In the genomic region with DNA sequence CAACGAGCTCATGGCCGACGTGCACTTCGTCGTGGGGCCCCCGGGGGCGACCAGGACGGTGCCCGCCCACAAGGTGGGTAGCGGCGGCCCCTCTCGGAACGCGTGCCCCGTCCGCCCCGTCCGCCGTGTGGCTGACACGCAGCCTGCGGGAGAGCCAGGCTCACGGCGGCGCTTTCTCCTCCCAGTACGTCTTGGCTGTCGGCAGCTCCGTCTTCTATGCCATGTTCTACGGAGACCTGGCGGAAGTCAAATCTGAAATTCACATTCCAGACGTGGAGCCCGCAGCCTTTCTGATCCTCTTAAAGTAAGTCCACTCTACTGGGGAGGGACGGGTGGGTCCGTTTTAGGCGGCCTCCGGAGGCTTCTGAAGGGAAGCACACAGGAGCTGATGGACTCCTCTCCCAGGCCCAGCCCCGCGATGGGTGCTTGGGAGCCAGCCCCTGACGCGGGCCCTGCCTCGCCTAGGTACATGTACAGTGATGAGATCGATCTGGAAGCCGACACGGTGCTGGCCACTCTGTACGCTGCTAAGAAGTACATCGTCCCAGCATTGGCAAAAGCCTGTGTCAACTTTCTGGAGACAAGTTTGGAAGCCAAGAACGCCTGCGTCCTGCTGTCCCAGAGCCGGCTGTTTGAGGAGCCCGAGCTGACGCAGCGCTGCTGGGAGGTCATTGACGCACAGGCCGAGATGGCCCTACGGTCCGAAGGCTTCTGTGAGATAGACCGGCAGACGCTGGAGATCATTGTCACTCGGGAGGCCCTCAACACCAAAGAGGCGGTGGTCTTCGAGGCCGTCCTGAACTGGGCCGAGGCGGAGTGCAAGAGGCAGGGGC, we compare ENCODE assay signal across 9 cellular contexts. TPM values are rescaled to one million over a fixed set of nuclear protein-coding genes. Genes with fewer than 3 reads are reported as not detected.
DNase-seq lines count a peak whose midpoint lies in the region; ATAC-seq and FAIRE-seq lines count a peak whose summit lies in the region.
"Had no signal": no experiment of that assay in that cellular context is flagged by ENCODE, and none has a peak within 500 bp of the region (broad histone marks: within the 10 kb centered on the region; RNA-seq: fewer than 3 reads in every experiment).

No MANE protein-coding gene starts in this region.

- no CpG with 5 or more reads among the region's 63 CpGs for WGBS in iPS DF 6.9 (ENCODE audit: insufficient coverage, insufficient read length)
- 34 to 48% (median 46%) methylated on average over 63 of the region's 63 CpGs for WGBS in small intestine, 3 donors

- no peak for FAIRE-seq in small intestine (lab: Jason Lieb, UNC)
- FAIRE-seq: A204.1 had no signal

- no peaks in the 10 kb centered on the region for H3K9me3 ChIP-seq in iPS DF 6.9 (ENCODE audit: control insufficient read depth, insufficient read depth, low read length)
- H3K9me3 ChIP-seq in small intestine (ENCODE audit: control insufficient read depth, low read depth) = no peaks in the 10 kb centered on the region

- H3K4me3 ChIP-seq in iPS DF 6.9 (ENCODE audit: low read length) (peak overlapping the region; percentile 47), small intestine (ENCODE audit: low read depth in 1 of 2, low read length in 2 of 2) (peak overlapping the region; percentile 70 to 83)

- H3K4me1 Mint-ChIP-seq in activated T-cell treated with anti-CD3 and anti-CD28 coated beads, Interleukin-2, amount 50 U/mL, for 72 hours (ENCODE audit: low read depth) = peaks cover 25% of the 10 kb centered on the region

- peaks cover 4% of the 10 kb centered on the region; the same call in 1 of the 2 replicates for H3K4me1 ChIP-seq in iPS DF 6.9 (ENCODE audit: control insufficient read depth, insufficient read depth, low read length)
- H3K4me1 ChIP-seq in small intestine (ENCODE audit: control insufficient read depth in 2 of 2, insufficient read depth in 1 of 2, low read depth in 1 of 2, low read length in 1 of 2) = peaks cover 0 to 6% of the 10 kb centered on the region in 2 donors

- H3K27me3 ChIP-seq in iPS DF 6.9 (ENCODE audit: control insufficient read depth, insufficient read depth, low read length) = no peaks in the 10 kb centered on the region
- no peaks in the 10 kb centered on the region for H3K27me3 ChIP-seq in small intestine (ENCODE audit: control insufficient read depth in 2 of 2, insufficient read depth in 2 of 2, low read length in 2 of 2)

- no peak overlapping the region for H3K27ac Mint-ChIP-seq in activated T-cell treated with anti-CD3 and anti-CD28 coated beads, Interleukin-2, amount 50 U/mL, for 72 hours

- no peaks in the 10 kb centered on the region for H3K9me3 Mint-ChIP-seq in activated T-cell treated with anti-CD3 and anti-CD28 coated beads, Interleukin-2, amount 50 U/mL, for 72 hours

- peak overlapping the region; percentile 70 to 77 for H3K4me3 Mint-ChIP-seq in activated T-cell treated with anti-CD3 and anti-CD28 coated beads, Interleukin-2, amount 50 U/mL, for 72 hours

- no peaks in the 10 kb centered on the region for H3K27me3 Mint-ChIP-seq in activated T-cell treated with anti-CD3 and anti-CD28 coated beads, Interleukin-2, amount 50 U/mL, for 72 hours (ENCODE audit: low read depth)

- H3K36me3 Mint-ChIP-seq in activated T-cell treated with anti-CD3 and anti-CD28 coated beads, Interleukin-2, amount 50 U/mL, for 72 hours (ENCODE audit: insufficient read depth in 2 of 2) = peaks cover 0 to 7% of the 10 kb centered on the region in 2 donors

- no peak overlapping the region for H3K27ac ChIP-seq in iPS DF 6.9 (ENCODE audit: low read length)
- peak overlapping the region; percentile 90 to 96 for H3K27ac ChIP-seq in small intestine (ENCODE audit: low read depth in 1 of 2, low read length in 1 of 2)

- no peaks in the 10 kb centered on the region; the same call in 1 of the 2 replicates for H3K36me3 ChIP-seq in iPS DF 6.9 (ENCODE audit: control insufficient read depth, insufficient read depth, low read length)
- peaks cover 0 to 2% of the 10 kb centered on the region in 2 donors for H3K36me3 ChIP-seq in small intestine (ENCODE audit: control insufficient read depth in 2 of 2, insufficient read depth in 2 of 2, low read length in 2 of 2)

- ATAC-seq in activated T-cell treated with anti-CD3 and anti-CD28 coated beads, Interleukin-2, amount 50 U/mL, for 72 hours (replicated peaks in 1 of 2) = no peak
- ATAC-seq in GM19463 (IDR thresholded peaks at IDR 0.05; ENCODE audit: unreplicated experiment) = no peak

- DNase-seq in DMS53 (lab: John Stamatoyannopoulos, UW) = peak; percentile 53
- no peak for DNase-seq in DMS53 treated with DMSO at 0.1 percent for 48 hours (lab: John Stamatoyannopoulos, UW; ENCODE audit: unreplicated experiment)
- no peak for DNase-seq in activated T-cell treated with anti-CD3 and anti-CD28 coated beads, Interleukin-2, amount 50 U/mL, for 72 hours
- no peak for DNase-seq in iPS DF 6.9 (ENCODE audit: low read depth, low spot score)
- peak; percentile 24 for DNase-seq in small intestine
- no peak for DNase-seq in stimulated activated CD4-positive, alpha-beta T cell treated with anti-CD3 and anti-CD28 coated beads, Interleukin-15, amount 100 ng/mL, for 24 hours
- no peak for DNase-seq in UCSD-AML1 (lab: John Stamatoyannopoulos, UW; ENCODE audit: unreplicated experiment)

RNA-seq across cellular contexts. Expression of a gene that starts 1.1 kb away (rescaled TPM):
- total RNA-seq in activated T-cell treated with anti-CD3 and anti-CD28 coated beads, Interleukin-2, amount 50 U/mL, for 72 hours = 10 to 100 TPM; 25.8 to 28.8 TPM
- 10 to 100 TPM; 40.6 to 84.1 (median 58.9) TPM for polyA plus RNA-seq in small intestine

RNA-seq across cellular contexts. Expression of a gene that starts 51.4 kb away (rescaled TPM):
- 10 to 100 TPM; 31.3 to 34.5 TPM for total RNA-seq in activated T-cell treated with anti-CD3 and anti-CD28 coated beads, Interleukin-2, amount 50 U/mL, for 72 hours
- polyA plus RNA-seq in small intestine = 10 to 100 TPM; 18.4 to 28.0 (median 20.3) TPM

Comparison
In these comparisons a context has a peak if more than half of its experiments do, and no peak if none do; other contexts are left out.
1. DNase-seq: peak in DMS53 (single experiment) and small intestine (single experiment); none in DMS53 treated with DMSO at 0.1 percent for 48 hours (single experiment), activated T-cell treated with anti-CD3 and anti-CD28 coated beads, Interleukin-2, amount 50 U/mL, for 72 hours (0 of 2), iPS DF 6.9 (single experiment), stimulated activated CD4-positive, alpha-beta T cell treated with anti-CD3 and anti-CD28 coated beads, Interleukin-15, amount 100 ng/mL, for 24 hours (single experiment) and UCSD-AML1 (single experiment).